In the genomic region with DNA sequence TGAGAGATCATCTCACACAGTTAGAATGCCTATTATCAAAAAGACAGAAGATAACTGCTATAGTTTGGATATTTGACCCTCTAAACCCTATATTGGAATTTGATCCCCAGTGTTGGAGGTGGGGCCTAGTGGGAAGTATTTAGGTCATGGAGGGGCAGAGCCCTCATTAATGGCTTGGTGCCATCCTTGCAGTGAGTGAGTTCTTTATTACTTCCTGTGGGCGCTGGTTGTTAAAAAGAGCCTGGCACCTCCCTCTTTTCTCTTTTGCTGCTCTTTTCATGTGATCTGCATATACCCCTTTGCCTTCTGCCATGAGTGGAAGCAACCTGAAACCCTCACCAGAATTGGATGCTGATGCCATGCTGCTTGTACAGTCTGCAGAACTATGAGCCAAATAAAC, we compare ENCODE assay signal across 24 cellular contexts.
A peak's percentile ranks its signal among the peaks of the same experiment; 100 is the strongest.
DNase-seq lines count a peak whose midpoint lies in the region; ATAC-seq and TF ChIP-seq lines count a peak whose summit lies in the region.
"Had no signal": no experiment of that assay in that cellular context is flagged by ENCODE, and none has a peak within 500 bp of the region (broad histone marks: within the 10 kb centered on the region; RNA-seq: fewer than 3 reads in every experiment).

No MANE protein-coding gene starts in this region.

- no peaks in the 10 kb centered on the region for H3K27me3 ChIP-seq in A673 (replicated peaks; ENCODE audit: insufficient read depth, low read depth, low read length, poor library complexity)
- no peaks in the 10 kb centered on the region for H3K27me3 ChIP-seq in PC-3 (ENCODE audit: low read length)
- H3K27me3 ChIP-seq: SJSA1 had no signal

- DNase-seq in A673 (ENCODE audit: low spot score) (peak; percentile 71), PC-3 (peak; percentile 7), dermis blood vessel endothelial cell (no peak), KG1 (lab: John Stamatoyannopoulos, UW) (no peak)
- DNase-seq in effector memory CD8-positive, alpha-beta T cell: no peak
- DNase-seq in stimulated activated CD4-positive, alpha-beta T cell treated with anti-CD3 and anti-CD28 coated beads, Interleukin-12 subunit alpha, Interleukin-12 subunit beta, amount 100 ng/mL, for 4 hours: no peak
- DNase-seq: DMS 273 treated with DMSO at 0.1 percent for 48 hours; HFFc6; MM.1S; NCI-H1105; NCI-H1694; NCI-H2107; NCI-H345; NCI-H526 treated with DMSO at 0.1 percent for 48 hours; NK-92 treated with Interleukin-12 subunit alpha and Interleukin-12 subunit beta, amount 100 ng/mL, for 24 hours; OCI-M1; SW 1271 had no signal

- POLR2A ChIA-PET in A673 (lab: Charles Lee; ENCODE audit: low non-redundant PET): no interaction called here
- POLR2A ChIA-PET in HEK293 (lab: Yijun Ruan, JAX): no interaction called here
- POLR2A ChIA-PET in PC-3 (lab: Charles Lee; ENCODE audit: unreplicated experiment): no interaction called here

- peak overlapping the region in 1 of 2 donors; percentile 1 for H3K27ac Mint-ChIP-seq in effector memory CD8-positive, alpha-beta T cell
- H3K27ac Mint-ChIP-seq: GM23338, HFFc6 had no signal

- no TSS peak for BruUV-seq in A673 (replicated peaks; lab: Mats Ljungman, UMichigan)
- BruUV-seq in PC-3 (replicated peaks; lab: Mats Ljungman, UMichigan): no TSS peak

- no peak overlapping the region for H3K4me2 ChIP-seq in PC-3 (ENCODE audit: low read length)
- H3K4me2 ChIP-seq: A549, GM23338 had no signal

- H3K36me3 ChIP-seq in A673 (ENCODE audit: insufficient read depth, low read length, poor library complexity, severe bottlenecking) (peaks cover 9% of the 10 kb centered on the region), HEK293 (ENCODE audit: control insufficient read depth in 2 of 2, insufficient read depth in 1 of 2, low read length in 2 of 2) (peaks cover 0 to 8% of the 10 kb centered on the region in 2 experiments; a peak in 1 of 3 replicates), PC-3 (ENCODE audit: low read depth, low read length) (no peaks in the 10 kb centered on the region)
- H3K36me3 ChIP-seq: SJSA1 had no signal

- H3K4me3 ChIP-seq in A673 (ENCODE audit: low read depth, low read length, poor library complexity, severe bottlenecking) (no peak overlapping the region), HEK293 (ENCODE audit: low read depth, low read length) (no peak overlapping the region), PC-3 (ENCODE audit: low read length) (no peak overlapping the region)
- H3K4me3 ChIP-seq: A549, GM23338, SJSA1 had no signal

- peaks cover 10% of the 10 kb centered on the region for H3K36me3 Mint-ChIP-seq in effector memory CD8-positive, alpha-beta T cell (ENCODE audit: insufficient read depth)

- H3K9ac ChIP-seq in PC-3 (ENCODE audit: low read length): no peak overlapping the region

- peaks cover 1 to 13% of the 10 kb centered on the region in 2 donors for H3K4me1 Mint-ChIP-seq in effector memory CD8-positive, alpha-beta T cell (ENCODE audit: low read depth in 2 of 2)
- H3K4me1 Mint-ChIP-seq: GM23338 had no signal

- H3K4me1 ChIP-seq in A673 (ENCODE audit: insufficient read depth, low read length, poor library complexity, severe bottlenecking) (peaks cover 7% of the 10 kb centered on the region), HEK293 (ENCODE audit: control insufficient read depth, insufficient read depth, low read length) (no peaks in the 10 kb centered on the region), PC-3 (ENCODE audit: insufficient read depth, low read length) (no peaks in the 10 kb centered on the region)
- H3K4me1 ChIP-seq: A549, SJSA1 had no signal

- ATAC-seq in PC-3 (peak; percentile 15; the same call in 1 of the 2 replicates), GM21447 (IDR thresholded peaks at IDR 0.05; ENCODE audit: unreplicated experiment) (no peak)
- peak; percentile 27 for ATAC-seq in effector memory CD8-positive, alpha-beta T cell (replicated peaks)
- ATAC-seq: A549, GM23338, HepG2 had no signal

- H3K27ac ChIP-seq in A673 (ENCODE audit: low read depth, low read length, poor library complexity, severe bottlenecking) (no peak overlapping the region), HEK293 (ENCODE audit: extremely low read depth, low read depth, low read length) (no peak overlapping the region), PC-3 (ENCODE audit: low read length) (no peak overlapping the region)
- H3K27ac ChIP-seq: A549, C4-2B, SJSA1 had no signal

- no peaks in the 10 kb centered on the region for H4K20me1 ChIP-seq in PC-3 (ENCODE audit: low read length)

- CTCF ChIA-PET in A673 (lab: Charles Lee): no interaction called here
- CTCF ChIA-PET in HEK293 (lab: Yijun Ruan, JAX): no interaction called here
- CTCF ChIA-PET in PC-3 (lab: Charles Lee): no interaction called here

- H3K4me3 Mint-ChIP-seq in effector memory CD8-positive, alpha-beta T cell: no peak overlapping the region
- H3K4me3 Mint-ChIP-seq: GM23338, HFFc6 had no signal

- H3K79me2 ChIP-seq in PC-3 (ENCODE audit: low read length): no peaks in the 10 kb centered on the region

- no peaks in the 10 kb centered on the region for H3K27me3 Mint-ChIP-seq in effector memory CD8-positive, alpha-beta T cell

- intact Hi-C loops in A673 (cut with micrococcal nuclease; ENCODE audit: unreplicated experiment): no loop called here
- intact Hi-C loops in PC-3 (cut with micrococcal nuclease): loop anchor here (10.0 kb wide), 1 partner anchor 1231 kb away; no protein-coding TSS in a partner anchor

- no peaks in the 10 kb centered on the region for H3K9me3 Mint-ChIP-seq in effector memory CD8-positive, alpha-beta T cell
- H3K9me3 Mint-ChIP-seq: GM23338, HFFc6 had no signal

- no peaks in the 10 kb centered on the region for H3K9me3 ChIP-seq in A673 (ENCODE audit: low read depth, low read length, poor library complexity, severe bottlenecking)
- H3K9me3 ChIP-seq in HEK293 (ENCODE audit: control insufficient read depth, insufficient read depth, low read depth, low read length): no peaks in the 10 kb centered on the region
- no peaks in the 10 kb centered on the region for H3K9me3 ChIP-seq in PC-3 (ENCODE audit: low read length)
- H3K9me3 ChIP-seq: A549, SJSA1 had no signal

- H2AFZ ChIP-seq in PC-3 (ENCODE audit: low read length): no peak overlapping the region
- H2AFZ ChIP-seq: GM23338 had no signal

- H3F3A ChIP-seq in PC-3 (ENCODE audit: low read length, unreplicated experiment): no peaks in the 10 kb centered on the region

- H3K9me2 ChIP-seq in PC-3 (replicated peaks; ENCODE audit: low read length): no peaks in the 10 kb centered on the region

- TF ChIP-seq CTCF in A673 (conservative IDR thresholded peaks at IDR 0.05; ENCODE audit: low read depth, low read length): no peak
- no peak for TF ChIP-seq CTCF in HEK293 (tag by site-specific recombination; IDR thresholded peaks at IDR 0.05)
- TF ChIP-seq CTCF in PC-3 (conservative IDR thresholded peaks at IDR 0.05; ENCODE audit: low read depth, low read length): no peak

TF ChIP-seq in HEK293, 187 proteins besides CTCF, POLR2A, EP300 and RAD21:
- TF ChIP-seq ZNF302 (tag by site-specific recombination; IDR thresholded peaks at IDR 0.05; ENCODE audit: low read depth): no peak
- TF ChIP-seq FEZF1 (tag by site-specific recombination; IDR thresholded peaks at IDR 0.05): 0 out of 2 replicates have a peak, but pooled peaks have one; percentile 6

Comparison
In these comparisons a context has a peak if more than half of its experiments do, and no peak if none do; other contexts are left out.
1. DNase-seq: peak in A673 (single experiment) and PC-3 (single experiment); none in effector memory CD8-positive, alpha-beta T cell (0 of 3), stimulated activated CD4-positive, alpha-beta T cell treated with anti-CD3 and anti-CD28 coated beads, Interleukin-12 subunit alpha, Interleukin-12 subunit beta, amount 100 ng/mL, for 4 hours (single experiment), dermis blood vessel endothelial cell (single experiment) and KG1 (single experiment).